ENCODE assay signal across 25 cellular contexts in the genomic region with DNA sequence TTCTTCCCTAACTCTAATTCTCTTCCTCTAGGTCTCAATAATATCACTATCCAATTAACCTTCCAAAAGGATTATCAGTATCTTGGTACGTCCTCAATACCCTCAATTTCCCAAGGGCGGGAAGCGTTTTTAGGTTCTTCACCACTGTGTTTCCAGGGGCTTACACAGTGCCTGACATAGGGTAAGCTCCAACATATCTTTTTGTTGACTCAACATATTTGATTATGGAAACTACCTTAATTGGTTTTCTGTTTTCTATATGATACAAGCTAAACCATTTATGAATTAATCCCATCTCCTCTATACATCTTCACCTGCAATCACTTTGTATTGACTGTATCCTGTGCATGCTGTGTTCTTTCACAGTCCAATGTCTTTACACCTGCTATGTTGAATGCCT.
DNase-seq lines count a peak whose midpoint lies in the region; ATAC-seq, FAIRE-seq and TF ChIP-seq lines count a peak whose summit lies in the region.
"Had no signal": no experiment of that assay in that cellular context is flagged by ENCODE, and none has a peak within 500 bp of the region (broad histone marks: within the 10 kb centered on the region; RNA-seq: fewer than 3 reads in every experiment).

No MANE protein-coding gene starts in this region.

- WGBS in HepG2 (ENCODE audit: low lambda C conversion rate) = 6% methylated on average over 3 of the region's 3 CpGs
- WGBS in right lobe of liver (ENCODE audit: insufficient coverage, low coverage, low lambda C conversion rate, missing lambda C conversion rate) = 78% methylated on average over 3 of the region's 3 CpGs
- 0% methylated on average over 3 of the region's 3 CpGs for WGBS in K562 (ENCODE audit: insufficient coverage, low coverage, missing lambda C conversion rate)

- H3K9me1 ChIP-seq in K562 (ENCODE audit: control insufficient read depth, insufficient read depth, low read length) = no peaks in the 10 kb centered on the region

- H3K9me3 ChIP-seq in HepG2 (ENCODE audit: low read length) (no peaks in the 10 kb centered on the region), right lobe of liver (peaks cover 0 to 2% (median 0%) of the 10 kb centered on the region in 4 donors), K562 (replicated peaks; ENCODE audit: control insufficient read depth, insufficient read depth, low read depth, low read length) (no peaks in the 10 kb centered on the region)
- H3K9me3 ChIP-seq: BE2C, BLaER1 had no signal

- TF ChIP-seq CTCF in HepG2 (CRISPR knock-in tag; IDR thresholded peaks at IDR 0.05) = no peak
- TF ChIP-seq CTCF in right lobe of liver (IDR thresholded peaks at IDR 0.05) = no peak
- no peak for TF ChIP-seq CTCF in K562 (IDR thresholded peaks at IDR 0.05 in 2 of 3, conservative IDR thresholded peaks at IDR 0.05 in 1 of 3; ENCODE audit: insufficient read depth in 2 of 3, low read depth in 1 of 3, low read length in 3 of 3)

- H3K79me2 ChIP-seq in HepG2 (ENCODE audit: insufficient read depth, low read length) (no peaks in the 10 kb centered on the region), K562 (ENCODE audit: control insufficient read depth, insufficient read depth, low read length) (no peaks in the 10 kb centered on the region)

- TF ChIP-seq EP300 in HepG2 (IDR thresholded peaks at IDR 0.05; ENCODE audit: low read depth in 2 of 2, low read length in 2 of 2) (no peak), HepG2 (CRISPR knock-in tag; IDR thresholded peaks at IDR 0.05; ENCODE audit: borderline replicate concordance) (no peak), K562 (IDR thresholded peaks at IDR 0.05; ENCODE audit: low read length) (no peak)

- no peak overlapping the region for H2AFZ ChIP-seq in HepG2 (ENCODE audit: low read length)
- H2AFZ ChIP-seq in K562 (ENCODE audit: low read depth, low read length) = no peak overlapping the region

- no peaks in the 10 kb centered on the region for H4K20me1 ChIP-seq in HepG2 (ENCODE audit: insufficient read depth, low read length)
- no peaks in the 10 kb centered on the region for H4K20me1 ChIP-seq in K562 (replicated peaks; ENCODE audit: control insufficient read depth, insufficient read depth, low read length)
- H4K20me1 ChIP-seq: BLaER1 had no signal

- H3K36me3 ChIP-seq in HepG2 (replicated peaks in 1 of 2; ENCODE audit: control insufficient read depth in 1 of 2, insufficient read depth in 2 of 2, low read length in 2 of 2) = no peaks in the 10 kb centered on the region
- no peaks in the 10 kb centered on the region for H3K36me3 ChIP-seq in right lobe of liver
- no peaks in the 10 kb centered on the region for H3K36me3 ChIP-seq in K562 (ENCODE audit: control insufficient read depth, insufficient read depth, low read length)
- H3K36me3 ChIP-seq: BE2C, BLaER1 had no signal

- no TSS peak for BruUV-seq in HepG2 (replicated peaks; lab: Mats Ljungman, UMichigan)
- no TSS peak for BruUV-seq in K562 (replicated peaks; lab: Mats Ljungman, UMichigan)

- in situ Hi-C loops in HepG2 (cut with HindIII; ENCODE audit: extremely low pct_ligation_motif_present, low pct_unique_long_range_greater_than_20kb) = no loop called here
- in situ Hi-C loops in K562 (cut with MboI) = no loop called here

- no peak overlapping the region for H3K27ac ChIP-seq in HepG2 (ENCODE audit: extremely low read length, insufficient read depth, low read length)
- no peak overlapping the region for H3K27ac ChIP-seq in right lobe of liver
- no peak overlapping the region for H3K27ac ChIP-seq in K562 (ENCODE audit: extremely low read depth, low read depth, low read length)
- H3K27ac ChIP-seq: 22Rv1, BLaER1 had no signal

- POLR2A ChIA-PET in HepG2 (lab: Yijun Ruan, JAX) (no interaction called here), K562 (lab: Yijun Ruan, JAX) (no interaction called here)

- FAIRE-seq in HepG2 (lab: Jason Lieb, UNC) (no peak), K562 (lab: Jason Lieb, UNC) (no peak)
- FAIRE-seq: GM12878, GM12892, GM18507 had no signal

- H3K4me3 ChIP-seq in HepG2 (replicated peaks in 1 of 3; ENCODE audit: insufficient read depth in 1 of 3, low read depth in 2 of 3, low read length in 3 of 3) (no peak overlapping the region), right lobe of liver (no peak overlapping the region), K562 (no peak overlapping the region)
- H3K4me3 ChIP-seq: BLaER1, GM12878 had no signal

- H3K4me2 ChIP-seq in HepG2 (ENCODE audit: low read depth, low read length) (no peak overlapping the region), K562 (ENCODE audit: insufficient read depth, low read length) (no peak overlapping the region)
- H3K4me2 ChIP-seq: BLaER1 had no signal

- H3K4me1 ChIP-seq in HepG2 (ENCODE audit: insufficient read depth, low read length) (no peaks in the 10 kb centered on the region), right lobe of liver (no peaks in the 10 kb centered on the region), K562 (replicated peaks in 1 of 2; ENCODE audit: control insufficient read depth in 2 of 2, insufficient read depth in 2 of 2, low read length in 2 of 2) (no peaks in the 10 kb centered on the region)
- H3K4me1 ChIP-seq: BE2C, BLaER1 had no signal

- ATAC-seq in HepG2 (no peak), right lobe of liver (no peak), K562 (no peak)
- ATAC-seq: GM12878 had no signal

- intact Hi-C loops in HepG2 (cut with micrococcal nuclease; ENCODE audit: unreplicated experiment) (no loop called here), right lobe of liver (cut with DNase I) (no loop called here), K562 (cut with micrococcal nuclease) (no loop called here)

- CTCF ChIA-PET in HepG2 (lab: Yijun Ruan, JAX; ENCODE audit: low intra/inter-chr PET ratio, low total read pairs) = no interaction called here
- CTCF ChIA-PET in K562 (lab: Yijun Ruan, JAX; ENCODE audit: low intra/inter-chr PET ratio) = no interaction called here

- no peak for TF ChIP-seq POLR2A in HepG2 (IDR thresholded peaks at IDR 0.05; ENCODE audit: insufficient read depth in 1 of 2, low read depth in 2 of 2, low read length in 2 of 2)
- no peak for TF ChIP-seq POLR2A in right lobe of liver (IDR thresholded peaks at IDR 0.05)
- no peak for TF ChIP-seq POLR2A in K562 (conservative IDR thresholded peaks at IDR 0.05)

- DNase-seq in NCI-H146 (lab: John Stamatoyannopoulos, UW) (peak; percentile 12), NCI-H146 treated with DMSO at 0.1 percent for 48 hours (lab: John Stamatoyannopoulos, UW; ENCODE audit: unreplicated experiment) (no peak), HepG2 (ENCODE audit: low spot score) (no peak), right lobe of liver (no peak), K562 (ENCODE audit: extremely low read depth in 1 of 4, low spot score in 3 of 4) (no peak)
- no peak for DNase-seq in NK-92 treated with Interleukin-12 subunit alpha and Interleukin-12 subunit beta, amount 100 ng/mL, for 24 hours (lab: John Stamatoyannopoulos, UW)
- DNase-seq: ACHN; BE2C; C1 segment of cervical spinal cord; CD4-positive, alpha-beta memory T cell; CD4-positive, CD25-positive, alpha-beta regulatory T cell; CD8-positive, alpha-beta memory T cell; COR-L47; DMS 273 treated with DMSO at 0.1 percent for 48 hours; DMS153; DMS53; DMS79; DND-41; EL; GDM1 had no signal

- H3K27me3 ChIP-seq in HepG2 (ENCODE audit: control insufficient read depth in 1 of 2, insufficient read depth in 2 of 2, low read length in 2 of 2) (no peaks in the 10 kb centered on the region), right lobe of liver (no peaks in the 10 kb centered on the region), K562 (ENCODE audit: control insufficient read depth in 2 of 2, insufficient read depth in 2 of 2, low read length in 2 of 2) (no peaks in the 10 kb centered on the region)
- H3K27me3 ChIP-seq: BE2C, BLaER1 had no signal

- H3K9ac ChIP-seq in HepG2 (ENCODE audit: insufficient read depth, low read depth, low read length) (no peak overlapping the region), K562 (ENCODE audit: insufficient read depth in 1 of 2, low read depth in 2 of 2, low read length in 2 of 2) (no peak overlapping the region)
- H3K9ac ChIP-seq: BLaER1 had no signal

- TF ChIP-seq RAD21 in HepG2 (CRISPR knock-in tag; IDR thresholded peaks at IDR 0.05) = no peak
- no peak for TF ChIP-seq RAD21 in K562 (CRISPR knock-in tag; conservative IDR thresholded peaks at IDR 0.05 in 1 of 2, IDR thresholded peaks at IDR 0.05 in 1 of 2)

TF ChIP-seq in HepG2, 621 proteins besides CTCF, POLR2A, EP300 and RAD21:
- TF ChIP-seq SRSF1 (optimal IDR thresholded peaks at IDR 0.05; ENCODE audit: low read depth, low read length) = no peak
- no peak for TF ChIP-seq NPAS2 (CRISPR knock-in tag; IDR thresholded peaks at IDR 0.05; ENCODE audit: borderline replicate concordance)
- peak; percentile 63 for TF ChIP-seq MAFF (IDR thresholded peaks at IDR 0.05; ENCODE audit: low read depth, low read length)
- no peak for TF ChIP-seq KMT2B (CRISPR knock-in tag; IDR thresholded peaks at IDR 0.05)
- TF ChIP-seq MAFK (conservative IDR thresholded peaks at IDR 0.05 in 1 of 2, IDR thresholded peaks at IDR 0.05 in 1 of 2; ENCODE audit: low read length in 2 of 2) = peak; percentile 63 to 74
- TF ChIP-seq IRF2 (CRISPR knock-in tag; IDR thresholded peaks at IDR 0.05) = no peak

TF ChIP-seq in K562, 482 proteins besides CTCF, POLR2A, EP300 and RAD21:
- TF ChIP-seq HDGF (IDR thresholded peaks at IDR 0.05) = no peak
- peak; percentile 41; the same call in 1 of the 2 replicates for TF ChIP-seq ZNF316 (IDR thresholded peaks at IDR 0.05)
TF ChIP-seq in K562: peak in this region for 1.
